In the genomic region with DNA sequence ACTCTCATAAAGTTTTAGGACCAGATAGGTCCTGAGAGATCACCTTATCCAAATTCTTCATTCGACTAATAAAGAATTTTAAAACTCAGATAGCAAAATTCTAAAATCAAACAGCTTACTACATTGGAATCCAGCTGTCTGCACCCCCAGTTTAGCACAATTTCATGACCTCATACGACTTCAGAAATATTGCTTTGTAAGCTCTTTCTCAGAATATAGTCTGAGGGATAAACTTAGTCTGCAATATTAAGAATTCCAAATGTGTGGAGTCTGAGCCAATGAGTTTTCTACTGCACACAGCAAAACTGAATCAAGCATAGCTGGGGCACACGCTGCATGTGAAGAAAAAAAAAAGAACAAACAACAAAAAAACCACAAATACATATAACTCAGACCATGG, we compare ENCODE assay signal across 28 cellular contexts.
"Had no signal": no experiment of that assay in that cellular context is flagged by ENCODE, and none has a peak within 500 bp of the region (broad histone marks: within the 10 kb centered on the region; RNA-seq: fewer than 3 reads in every experiment).

No MANE protein-coding gene starts in this region.

- H3K4me3 ChIP-seq: colonic mucosa, coronary artery, esophagus muscularis mucosa, esophagus squamous epithelium, gastrocnemius medialis, gastroesophageal sphincter, heart left ventricle, heart right ventricle had no signal

- H3K9me3 Mint-ChIP-seq: endodermal cell had no signal

- H3K27ac Mint-ChIP-seq: dendritic cell treated with granulocyte-macrophage colony-stimulating factor and Interleukin-4, amounts not matched to agents 40 ng/mL and 50 ng/mL, for 4 days; effector memory CD8-positive, alpha-beta T cell; endodermal cell had no signal

- H3K4me1 Mint-ChIP-seq: endodermal cell had no signal

- H3K27me3 ChIP-seq: colonic mucosa, esophagus muscularis mucosa, esophagus squamous epithelium, foreskin keratinocyte, gastrocnemius medialis, heart left ventricle had no signal

- FAIRE-seq: colon, endometrium, endothelial cell of umbilical vein, frontal cortex had no signal

- H3K36me3 ChIP-seq: colonic mucosa, esophagus muscularis mucosa, esophagus squamous epithelium, gastrocnemius medialis, gastroesophageal sphincter, heart left ventricle, heart right ventricle had no signal

- H3K9me3 ChIP-seq: colonic mucosa, esophagus muscularis mucosa, esophagus squamous epithelium, gastrocnemius medialis, gastroesophageal sphincter, heart left ventricle, heart right ventricle had no signal

- H3K27me3 Mint-ChIP-seq: dendritic cell treated with granulocyte-macrophage colony-stimulating factor and Interleukin-4, amounts not matched to agents 40 ng/mL and 50 ng/mL, for 4 days; effector memory CD8-positive, alpha-beta T cell had no signal

- DNase-seq: colonic mucosa; cortex of kidney; dermis blood vessel endothelial cell; effector CD4-positive, alpha-beta T cell; effector CD8-positive, alpha-beta T cell; effector memory CD4-positive, alpha-beta T cell; effector memory CD8-positive, alpha-beta T cell; endodermal cell; erythroblast; esophagus squamous epithelium; foreskin fibroblast; foreskin keratinocyte; foreskin melanocyte; gastrocnemius medialis; glutamatergic neuron; head of caudate nucleus; heart left ventricle; heart right ventricle had no signal

- H3K27ac ChIP-seq: colonic mucosa, coronary artery, epithelial cell of prostate, esophagus muscularis mucosa, esophagus squamous epithelium, foreskin keratinocyte, gastrocnemius medialis, gastroesophageal sphincter, heart left ventricle, heart right ventricle had no signal

- H3K4me3 Mint-ChIP-seq: dendritic cell treated with granulocyte-macrophage colony-stimulating factor and Interleukin-4, amounts not matched to agents 40 ng/mL and 50 ng/mL, for 4 days; effector memory CD8-positive, alpha-beta T cell; endodermal cell had no signal

- H3K4me1 ChIP-seq: colonic mucosa, esophagus muscularis mucosa, esophagus squamous epithelium, foreskin keratinocyte, gastrocnemius medialis, gastroesophageal sphincter, heart left ventricle had no signal

- ATAC-seq: effector memory CD8-positive, alpha-beta T cell; esophagus mucosa; foreskin keratinocyte; gastrocnemius medialis; gastroesophageal sphincter; heart left ventricle; heart right ventricle had no signal
